ENCODE assay signal across 27 cellular contexts in genomic region chr14:69771136-69771535, GRCh38. TPM values are rescaled to one million over a fixed set of nuclear protein-coding genes. Genes with fewer than 3 reads are reported as not detected.
DNase-seq lines count a peak whose midpoint lies in the region; ATAC-seq, FAIRE-seq and TF ChIP-seq lines count a peak whose summit lies in the region.
"Had no signal": no experiment of that assay in that cellular context is flagged by ENCODE, and none has a peak within 500 bp of the region (broad histone marks: within the 10 kb centered on the region; RNA-seq: fewer than 3 reads in every experiment).

No MANE protein-coding gene starts in this region.

- H3K27ac ChIP-seq in HepG2 (ENCODE audit: extremely low read length, insufficient read depth, low read length), result peak overlapping the region; percentile 32
- H3K27ac ChIP-seq: adrenal gland, C4-2B, colonic mucosa, SK-N-MC, suprapubic skin, uterus had no signal

- peaks cover 62% of the 10 kb centered on the region for H3K4me1 ChIP-seq in HepG2 (ENCODE audit: insufficient read depth, low read length)

- H3K4me3 ChIP-seq in HepG2 (replicated peaks in 1 of 3; ENCODE audit: insufficient read depth in 1 of 3, low read depth in 2 of 3, low read length in 3 of 3), result no peak overlapping the region
- no peak overlapping the region for H3K4me3 ChIP-seq in H7 (ENCODE audit: insufficient read depth, low read depth, low read length)
- H3K4me3 ChIP-seq: adrenal gland, colonic mucosa, SK-N-MC, suprapubic skin, uterus had no signal

- H3K79me2 ChIP-seq in HepG2 (ENCODE audit: insufficient read depth, low read length), result peaks cover 40% of the 10 kb centered on the region

- H3K9me3 Mint-ChIP-seq in activated naive CD4-positive, alpha-beta T cell treated with anti-CD3 and anti-CD28 coated beads, Interleukin-2, amount 10 ng/mL, durations not matched to agents 7 days and 5 days, result peaks cover 2% of the 10 kb centered on the region
- no peaks in the 10 kb centered on the region for H3K9me3 Mint-ChIP-seq in activated T-helper 17 cell treated with anti-CD3 and anti-CD28 coated beads, Interleukin-2, amount 50 U/mL, for 72 hours
- no peaks in the 10 kb centered on the region for H3K9me3 Mint-ChIP-seq in stimulated activated effector memory CD8-positive, alpha-beta T cell treated with anti-CD3 and anti-CD28 coated beads, Interleukin-12 subunit alpha, Interleukin-12 subunit beta, amount 100 ng/mL, for 72 hours

- H3K36me3 ChIP-seq in HepG2 (replicated peaks in 1 of 2; ENCODE audit: control insufficient read depth in 1 of 2, insufficient read depth in 2 of 2, low read length in 2 of 2) (peaks cover 18 to 51% of the 10 kb centered on the region in 2 experiments), H7 (replicated peaks; ENCODE audit: control insufficient read depth, insufficient read depth, low read length) (peaks cover 44% of the 10 kb centered on the region)

- H3K27me3 Mint-ChIP-seq in activated naive CD4-positive, alpha-beta T cell treated with anti-CD3 and anti-CD28 coated beads, Interleukin-2, amount 10 ng/mL, durations not matched to agents 7 days and 5 days, result peaks cover 12% of the 10 kb centered on the region
- no peaks in the 10 kb centered on the region for H3K27me3 Mint-ChIP-seq in activated T-helper 17 cell treated with anti-CD3 and anti-CD28 coated beads, Interleukin-2, amount 50 U/mL, for 72 hours

- TF ChIP-seq RAD21 in HepG2 (CRISPR knock-in tag; IDR thresholded peaks at IDR 0.05), result no peak

- no peak; a peak in 1 of 4 replicates for TF ChIP-seq POLR2A in HepG2 (IDR thresholded peaks at IDR 0.05; ENCODE audit: insufficient read depth in 1 of 2, low read depth in 2 of 2, low read length in 2 of 2)

- CTCF ChIA-PET in activated naive CD4-positive, alpha-beta T cell treated with anti-CD3 and anti-CD28 coated beads, Interleukin-2, amount 10 ng/mL, durations not matched to agents 7 days and 5 days (lab: Charles Lee), result no interaction called here
- CTCF ChIA-PET in HepG2 (lab: Yijun Ruan, JAX; ENCODE audit: low intra/inter-chr PET ratio, low total read pairs), result no interaction called here

- peak overlapping the region; percentile 17 for H3K27ac Mint-ChIP-seq in activated naive CD4-positive, alpha-beta T cell treated with anti-CD3 and anti-CD28 coated beads, Interleukin-2, amount 10 ng/mL, durations not matched to agents 7 days and 5 days
- H3K27ac Mint-ChIP-seq in activated T-helper 17 cell treated with anti-CD3 and anti-CD28 coated beads, Interleukin-2, amount 50 U/mL, for 72 hours, result no peak overlapping the region
- peak overlapping the region; percentile 72 for H3K27ac Mint-ChIP-seq in stimulated activated effector memory CD8-positive, alpha-beta T cell treated with anti-CD3 and anti-CD28 coated beads, Interleukin-12 subunit alpha, Interleukin-12 subunit beta, amount 100 ng/mL, for 72 hours

- peaks cover 34% of the 10 kb centered on the region for H4K20me1 ChIP-seq in HepG2 (ENCODE audit: insufficient read depth, low read length)

- intact Hi-C loops in HepG2 (cut with micrococcal nuclease; ENCODE audit: unreplicated experiment), result no loop called here

- no peaks in the 10 kb centered on the region for H3K9me3 ChIP-seq in HepG2 (ENCODE audit: low read length)
- H3K9me3 ChIP-seq: adrenal gland, colonic mucosa, suprapubic skin, uterus had no signal

- DNase-seq in activated naive CD4-positive, alpha-beta T cell treated with anti-CD3 and anti-CD28 coated beads, Interleukin-2, amount 10 ng/mL, durations not matched to agents 7 days and 5 days, result no peak
- DNase-seq in activated naive CD4-positive, alpha-beta T cell (lab: John Stamatoyannopoulos, UW), result no peak
- DNase-seq in HepG2 (ENCODE audit: low spot score) (no peak), DMS79 treated with DMSO at 0.1 percent for 48 hours (lab: John Stamatoyannopoulos, UW) (no peak), H7 (no peak)
- DNase-seq in stimulated activated effector memory CD8-positive, alpha-beta T cell treated with anti-CD3 and anti-CD28 coated beads, Interleukin-12 subunit alpha, Interleukin-12 subunit beta, amount 100 ng/mL, for 72 hours (ENCODE audit: low spot score in 2 of 2), result no peak
- DNase-seq: activated CD4-positive, alpha-beta T cell treated with anti-CD3 and anti-CD28 coated beads, Interleukin-2, amount 50 U/mL, for 48 hours; colonic mucosa; left cardiac atrium; NCI-H187; NCI-H526 treated with DMSO at 0.1 percent for 48 hours; RPMI8226; uterus had no signal

- peaks cover 80% of the 10 kb centered on the region for H3K36me3 Mint-ChIP-seq in activated naive CD4-positive, alpha-beta T cell treated with anti-CD3 and anti-CD28 coated beads, Interleukin-2, amount 10 ng/mL, durations not matched to agents 7 days and 5 days
- peaks cover 97% of the 10 kb centered on the region for H3K36me3 Mint-ChIP-seq in activated T-helper 17 cell treated with anti-CD3 and anti-CD28 coated beads, Interleukin-2, amount 50 U/mL, for 72 hours (ENCODE audit: low read depth)
- H3K36me3 Mint-ChIP-seq in stimulated activated effector memory CD8-positive, alpha-beta T cell treated with anti-CD3 and anti-CD28 coated beads, Interleukin-12 subunit alpha, Interleukin-12 subunit beta, amount 100 ng/mL, for 72 hours, result peaks cover 97% of the 10 kb centered on the region

- 96% methylated on average over 16 of the region's 16 CpGs for WGBS in HepG2 (ENCODE audit: low lambda C conversion rate)

- POLR2A ChIA-PET in HepG2 (lab: Yijun Ruan, JAX), result interaction anchor here (1.5 to 4.3 kb wide), 2 partner anchors 26 to 39 kb away, joined by 9 to 31 read pairs; partner anchors contain the start of gene SLC10A1

- no TSS peak for BruUV-seq in HepG2 (replicated peaks; lab: Mats Ljungman, UMichigan)

- no peak overlapping the region for H2AFZ ChIP-seq in HepG2 (ENCODE audit: low read length)

- no peak overlapping the region; the same call in 1 of the 2 replicates for H3K4me2 ChIP-seq in HepG2 (ENCODE audit: low read depth, low read length)

- FAIRE-seq in HepG2 (lab: Jason Lieb, UNC), result no peak
- FAIRE-seq: endometrium, G401.6, GM18507 had no signal

- TF ChIP-seq EP300 in HepG2 (IDR thresholded peaks at IDR 0.05; ENCODE audit: low read depth in 2 of 2, low read length in 2 of 2) (no peak), HepG2 (CRISPR knock-in tag; IDR thresholded peaks at IDR 0.05; ENCODE audit: borderline replicate concordance) (no peak)

- ATAC-seq in activated T-helper 17 cell treated with anti-CD3 and anti-CD28 coated beads, Interleukin-2, amount 50 U/mL, for 72 hours (replicated peaks), result no peak
- ATAC-seq in HepG2, result no peak
- ATAC-seq in stimulated activated effector memory CD8-positive, alpha-beta T cell treated with anti-CD3 and anti-CD28 coated beads, Interleukin-12 subunit alpha, Interleukin-12 subunit beta, amount 100 ng/mL, for 72 hours, result no peak
- no peak for ATAC-seq in GM19397 (IDR thresholded peaks at IDR 0.05; ENCODE audit: unreplicated experiment)
- ATAC-seq: left cardiac atrium had no signal

- H3K4me1 Mint-ChIP-seq in activated naive CD4-positive, alpha-beta T cell treated with anti-CD3 and anti-CD28 coated beads, Interleukin-2, amount 10 ng/mL, durations not matched to agents 7 days and 5 days, result peaks cover 76% of the 10 kb centered on the region
- peaks cover 44% of the 10 kb centered on the region for H3K4me1 Mint-ChIP-seq in activated T-helper 17 cell treated with anti-CD3 and anti-CD28 coated beads, Interleukin-2, amount 50 U/mL, for 72 hours
- H3K4me1 Mint-ChIP-seq in stimulated activated effector memory CD8-positive, alpha-beta T cell treated with anti-CD3 and anti-CD28 coated beads, Interleukin-12 subunit alpha, Interleukin-12 subunit beta, amount 100 ng/mL, for 72 hours, result peaks cover 56% of the 10 kb centered on the region

- TF ChIP-seq CTCF in HepG2 (CRISPR knock-in tag; IDR thresholded peaks at IDR 0.05), result no peak

- no peak overlapping the region for H3K9ac ChIP-seq in HepG2 (ENCODE audit: insufficient read depth, low read depth, low read length)

- no peak overlapping the region for H3K4me3 Mint-ChIP-seq in activated naive CD4-positive, alpha-beta T cell treated with anti-CD3 and anti-CD28 coated beads, Interleukin-2, amount 10 ng/mL, durations not matched to agents 7 days and 5 days
- peak overlapping the region; percentile 99 for H3K4me3 Mint-ChIP-seq in activated T-helper 17 cell treated with anti-CD3 and anti-CD28 coated beads, Interleukin-2, amount 50 U/mL, for 72 hours
- peak overlapping the region; percentile 99 for H3K4me3 Mint-ChIP-seq in stimulated activated effector memory CD8-positive, alpha-beta T cell treated with anti-CD3 and anti-CD28 coated beads, Interleukin-12 subunit alpha, Interleukin-12 subunit beta, amount 100 ng/mL, for 72 hours

- H3K27me3 ChIP-seq in HepG2 (ENCODE audit: control insufficient read depth in 1 of 2, insufficient read depth in 2 of 2, low read length in 2 of 2) (no peaks in the 10 kb centered on the region; a peak in 1 of 5 replicates), H7 (ENCODE audit: control insufficient read depth, insufficient read depth, low read length) (no peaks in the 10 kb centered on the region)
- H3K27me3 ChIP-seq: adrenal gland, colonic mucosa, suprapubic skin, uterus had no signal

- in situ Hi-C loops in HepG2 (cut with HindIII; ENCODE audit: extremely low pct_ligation_motif_present, low pct_unique_long_range_greater_than_20kb), result no loop called here

RNA-seq across cellular contexts. Expression of gene SRSF5, which starts 4.2 kb away (rescaled TPM):
- 100 to 1,000 TPM; 280 to 368 TPM for total RNA-seq in activated T-helper 17 cell treated with anti-CD3 and anti-CD28 coated beads, Interleukin-2, amount 50 U/mL, for 72 hours
- 277 and 333 TPM in 2 replicates for total RNA-seq in HepG2 (2016; rRNA removed; fragmentation: Illumina TruSeq; extraction: Trizol)
- total RNA-seq in HepG2 (2016; cell fraction: cytosol; rRNA removed; fragmentation: Illumina TruSeq; extraction: Trizol; ENCODE audit: low read depth), result 66.7 and 68.4 TPM in 2 replicates
- 277 and 309 TPM in 2 replicates for total RNA-seq in HepG2 (2016; cell fraction: insoluble cytoplasmic fraction; rRNA removed; fragmentation: Illumina TruSeq; extraction: Trizol)
- total RNA-seq in HepG2 (2016; cell fraction: membrane; rRNA removed; fragmentation: Illumina TruSeq; extraction: Trizol), result 68.2 and 70.5 TPM in 2 replicates
- total RNA-seq in HepG2 (2016; cell fraction: nucleus; rRNA removed; fragmentation: Illumina TruSeq; extraction: Trizol), result 278 and 311 TPM in 2 replicates
- polyA plus RNA-seq in HepG2 (2011; rRNA removed), result 189 and 218 TPM in 2 replicates
- 169 and 242 TPM in 2 replicates for polyA plus RNA-seq in HepG2 (2011; cell fraction: cytosol; rRNA removed)
- 586 and 686 TPM in 2 replicates for polyA plus RNA-seq in HepG2 (2011; cell fraction: nucleus; rRNA removed)
- 376 and 529 TPM in 2 replicates for polyA plus RNA-seq in HepG2 (2012)
- polyA plus RNA-seq in HepG2 (2016; cell fraction: cytosol; fragmentation: Illumina TruSeq; extraction: Trizol; ENCODE audit: low read depth), result 22.7 and 25.6 TPM in 2 replicates
- polyA plus RNA-seq in HepG2 (2016; cell fraction: insoluble cytoplasmic fraction; fragmentation: Illumina TruSeq; extraction: Trizol; ENCODE audit: low read depth), result 415 and 444 TPM in 2 replicates
- 45.5 and 47.3 TPM in 2 replicates for polyA plus RNA-seq in HepG2 (2016; cell fraction: membrane; fragmentation: Illumina TruSeq; extraction: Trizol; ENCODE audit: low read depth)
- polyA plus RNA-seq in HepG2 (2016; cell fraction: nucleus; fragmentation: Illumina TruSeq; extraction: Trizol; ENCODE audit: insufficient read depth, low read depth), result 410 and 415 TPM in 2 replicates
- polyA minus RNA-seq in HepG2 (2011; rRNA and poly(A)+ RNA removed; ENCODE audit: low replicate concordance), result 99.8 and 128 TPM in 2 replicates
- 61.5 and 65.7 TPM in 2 replicates for polyA minus RNA-seq in HepG2 (2011; cell fraction: cytosol; rRNA and poly(A)+ RNA removed)
- polyA minus RNA-seq in HepG2 (2011; cell fraction: nucleus; rRNA and poly(A)+ RNA removed), result 704 and 755 TPM in 2 replicates
- 90.9 and 99.7 TPM in 2 replicates for total RNA-seq in H7 (2014; rRNA removed; shearing (Covaris generic))

RNA-seq across cellular contexts. Expression of gene SLC10A1, which starts 25.9 kb away (rescaled TPM):
- total RNA-seq in activated T-helper 17 cell treated with anti-CD3 and anti-CD28 coated beads, Interleukin-2, amount 50 U/mL, for 72 hours, result not detected
- not detected in 2 replicates for total RNA-seq in HepG2 (2016; rRNA removed; fragmentation: Illumina TruSeq; extraction: Trizol)
- not detected in 2 replicates for total RNA-seq in HepG2 (2016; cell fraction: cytosol; rRNA removed; fragmentation: Illumina TruSeq; extraction: Trizol; ENCODE audit: low read depth)
- not detected in 2 replicates for total RNA-seq in HepG2 (2016; cell fraction: insoluble cytoplasmic fraction; rRNA removed; fragmentation: Illumina TruSeq; extraction: Trizol)
- not detected in 2 replicates for total RNA-seq in HepG2 (2016; cell fraction: membrane; rRNA removed; fragmentation: Illumina TruSeq; extraction: Trizol)
- total RNA-seq in HepG2 (2016; cell fraction: nucleus; rRNA removed; fragmentation: Illumina TruSeq; extraction: Trizol), result not detected in 2 replicates
- polyA plus RNA-seq in HepG2 (2011; rRNA removed), result 0.17 and 0.18 TPM in 2 replicates
- polyA plus RNA-seq in HepG2 (2011; cell fraction: cytosol; rRNA removed), result 0.09 and 0.22 TPM in 2 replicates
- polyA plus RNA-seq in HepG2 (2011; cell fraction: nucleus; rRNA removed), result 0.16 TPM in 1 of 2 replicates, not detected in the other
- 0.12 and 0.30 TPM in 2 replicates for polyA plus RNA-seq in HepG2 (2012)
- polyA plus RNA-seq in HepG2 (2016; cell fraction: cytosol; fragmentation: Illumina TruSeq; extraction: Trizol; ENCODE audit: low read depth), result not detected in 2 replicates
- polyA plus RNA-seq in HepG2 (2016; cell fraction: insoluble cytoplasmic fraction; fragmentation: Illumina TruSeq; extraction: Trizol; ENCODE audit: low read depth), result not detected in 2 replicates
- polyA plus RNA-seq in HepG2 (2016; cell fraction: membrane; fragmentation: Illumina TruSeq; extraction: Trizol; ENCODE audit: low read depth), result not detected in 2 replicates
- polyA plus RNA-seq in HepG2 (2016; cell fraction: nucleus; fragmentation: Illumina TruSeq; extraction: Trizol; ENCODE audit: insufficient read depth, low read depth), result not detected in 2 replicates
- not detected in 2 replicates for polyA minus RNA-seq in HepG2 (2011; rRNA and poly(A)+ RNA removed; ENCODE audit: low replicate concordance)
- polyA minus RNA-seq in HepG2 (2011; cell fraction: cytosol; rRNA and poly(A)+ RNA removed), result not detected in 2 replicates
- polyA minus RNA-seq in HepG2 (2011; cell fraction: nucleus; rRNA and poly(A)+ RNA removed), result not detected in 2 replicates
- total RNA-seq in H7 (2014; rRNA removed; shearing (Covaris generic)), result not detected in 2 replicates
- total RNA-seq: adrenal gland; colonic mucosa; HT-29; left cardiac atrium; posterior vena cava; suprapubic skin; T-helper 2 cell treated with Interferon-gamma antibody and Interleukin-4, amounts not matched to agents 100 ng/mL and 5 ng/mL, for 36 hours; uterus had no signal
- polyA plus RNA-seq: adrenal gland, AG04450, neural cell had no signal
